ENCODE assay signal across 24 cellular contexts in genomic region chr11:89184021-89184420, GRCh38. TPM values are rescaled to one million over a fixed set of nuclear protein-coding genes. Genes with fewer than 3 reads are reported as not detected.
DNase-seq lines count a peak whose midpoint lies in the region; ATAC-seq and TF ChIP-seq lines count a peak whose summit lies in the region.
"Had no signal": no experiment of that assay in that cellular context is flagged by ENCODE, and none has a peak within 500 bp of the region (broad histone marks: within the 10 kb centered on the region; RNA-seq: fewer than 3 reads in every experiment).

No MANE protein-coding gene starts in this region.

- H3K36me3 ChIP-seq in trophoblast cell (ENCODE audit: control insufficient read depth in 1 of 2, insufficient read depth in 2 of 2, low read length in 2 of 2) (no peaks in the 10 kb centered on the region), WERI-Rb-1 (no peaks in the 10 kb centered on the region)
- H3K36me3 ChIP-seq: heart left ventricle, upper lobe of right lung had no signal

- no peak overlapping the region for H2AFZ ChIP-seq in trophoblast cell (ENCODE audit: insufficient read depth, low read length, poor library complexity)

- no peak for ATAC-seq in HG03108 (IDR thresholded peaks at IDR 0.05; ENCODE audit: unreplicated experiment)
- ATAC-seq: activated T-helper 17 cell treated with anti-CD3 and anti-CD28 coated beads, Interleukin-2, amount 50 U/mL, for 72 hours; heart left ventricle; right cardiac atrium; stimulated activated naive CD8-positive, alpha-beta T cell treated with anti-CD3 and anti-CD28 coated beads, Interleukin-15, amount 100 ng/mL, for 72 hours; upper lobe of right lung had no signal

- no peak overlapping the region for H2BK5ac ChIP-seq in trophoblast cell (ENCODE audit: low read depth, low read length, poor library complexity)

- no peak overlapping the region for H3K23ac ChIP-seq in trophoblast cell (ENCODE audit: low read length)

- H2BK120ac ChIP-seq in trophoblast cell (ENCODE audit: insufficient read depth, low read length, poor library complexity) = no peak overlapping the region

- no peak overlapping the region for H2AK5ac ChIP-seq in trophoblast cell (ENCODE audit: low read length)

- H2BK12ac ChIP-seq in trophoblast cell (ENCODE audit: low read length) = no peak overlapping the region

- H3K79me2 ChIP-seq in trophoblast cell (ENCODE audit: control insufficient read depth, insufficient read depth, low read length, poor library complexity) = no peaks in the 10 kb centered on the region

- H3K9ac ChIP-seq in trophoblast cell (ENCODE audit: low read length) = no peak overlapping the region

- DNase-seq in AG10803 (ENCODE audit: low read depth) = peak; percentile 72
- peak; percentile 31 for DNase-seq in M059J (ENCODE audit: low read depth)
- peak; percentile 1 for DNase-seq in choroid plexus epithelial cell (ENCODE audit: low read depth)
- DNase-seq in trophoblast cell = peak; percentile 1 to 54
- no peak for DNase-seq in WERI-Rb-1
- DNase-seq in G401 (ENCODE audit: low spot score) = no peak
- DNase-seq in activated CD4-positive, alpha-beta T cell treated with anti-CD3 and anti-CD28 coated beads for 4 hours = no peak
- DNase-seq: CD8-positive, alpha-beta memory T cell; cortex of kidney; GOT3; heart left ventricle; naive B cell; NCI-H1436; NCI-H510A; right cardiac atrium; stimulated activated CD4-positive, alpha-beta T cell treated with anti-CD3 and anti-CD28 coated beads, Interleukin-12 subunit alpha, Interleukin-12 subunit beta, amount 100 ng/mL, for 4 hours; stimulated activated naive CD8-positive, alpha-beta T cell treated with anti-CD3 and anti-CD28 coated beads, Interleukin-15, amount 100 ng/mL, for 72 hours; upper lobe of right lung had no signal

- H3K9me3 ChIP-seq in trophoblast cell (ENCODE audit: insufficient read depth, low read depth, low read length) = no peaks in the 10 kb centered on the region
- no peaks in the 10 kb centered on the region for H3K9me3 ChIP-seq in WERI-Rb-1 (ENCODE audit: severe bottlenecking)
- H3K9me3 ChIP-seq: heart left ventricle, upper lobe of right lung had no signal

- H3K4me2 ChIP-seq in trophoblast cell (ENCODE audit: low read length) = no peak overlapping the region

- H3K27me3 ChIP-seq in trophoblast cell (ENCODE audit: insufficient read depth, low read length) (no peaks in the 10 kb centered on the region), WERI-Rb-1 (ENCODE audit: insufficient read depth, low read depth, severe bottlenecking) (no peaks in the 10 kb centered on the region)
- H3K27me3 ChIP-seq: heart left ventricle, upper lobe of right lung had no signal

- H3K4me3 ChIP-seq in AG10803 (ENCODE audit: low read length) (no peak overlapping the region), choroid plexus epithelial cell (ENCODE audit: low read depth, low read length) (no peak overlapping the region), trophoblast cell (ENCODE audit: low read depth, low read length) (no peak overlapping the region), WERI-Rb-1 (ENCODE audit: low read depth, low read length) (no peak overlapping the region)
- H3K4me3 ChIP-seq: heart left ventricle, upper lobe of right lung had no signal

- H3K27ac ChIP-seq in trophoblast cell (ENCODE audit: low read depth, low read length) (no peak overlapping the region), WERI-Rb-1 (no peak overlapping the region)
- H3K27ac ChIP-seq: heart left ventricle, upper lobe of right lung had no signal

- no peak overlapping the region for H3K4ac ChIP-seq in trophoblast cell (ENCODE audit: low read depth, low read length)

- WGBS in trophoblast cell (ENCODE audit: extremely low coverage, insufficient coverage, insufficient read length) = no CpG with 5 or more reads among the region's 3 CpGs

- TF ChIP-seq CTCF in AG10803 (conservative IDR thresholded peaks at IDR 0.05; ENCODE audit: low read length) = no peak
- TF ChIP-seq CTCF in choroid plexus epithelial cell (conservative IDR thresholded peaks at IDR 0.05; ENCODE audit: low read depth, low read length) = no peak
- no peak for TF ChIP-seq CTCF in WERI-Rb-1 (IDR thresholded peaks at IDR 0.05; ENCODE audit: low read depth, low read length)

- H4K12ac ChIP-seq in trophoblast cell (ENCODE audit: low read depth, low read length) = no peak overlapping the region

- no peak overlapping the region for H3K14ac ChIP-seq in trophoblast cell (ENCODE audit: low read length)

- H3K4me1 ChIP-seq in trophoblast cell (ENCODE audit: control insufficient read depth in 1 of 2, insufficient read depth in 2 of 2, low read length in 2 of 2) = no peaks in the 10 kb centered on the region
- H3K4me1 ChIP-seq: heart left ventricle, upper lobe of right lung had no signal

- in situ Hi-C loops in G401 (cut with HindIII; ENCODE audit: low sequenced_read_pairs) = no loop called here

- no peak overlapping the region for H4K8ac ChIP-seq in trophoblast cell (ENCODE audit: low read depth, low read length)

- H4K91ac ChIP-seq in trophoblast cell (ENCODE audit: low read depth, low read length) = no peak overlapping the region

- no peak overlapping the region for H3K18ac ChIP-seq in trophoblast cell (ENCODE audit: low read length)

- no peaks in the 10 kb centered on the region for H3K79me1 ChIP-seq in trophoblast cell (ENCODE audit: low read length)

RNA-seq across cellular contexts. Expression of gene TYR, which starts 6.3 kb away (rescaled TPM):
- total RNA-seq in M059J (2014; rRNA removed; shearing (Covaris generic)) = not detected in 2 replicates
- polyA plus RNA-seq in trophoblast cell (2013) = 0.08 TPM in 1 of 2 replicates, not detected in the other
- total RNA-seq in G401 (2014; rRNA removed; shearing (Covaris generic)) = not detected in 2 replicates
- total RNA-seq: activated T-helper 17 cell treated with anti-CD3 and anti-CD28 coated beads, Interleukin-2, amount 50 U/mL, for 72 hours; CD8-positive, alpha-beta memory T cell; heart left ventricle; mesenteric fat pad; omental fat pad; right cardiac atrium; T-helper 2 cell treated with Interferon-gamma antibody and Interleukin-4, amounts not matched to agents 100 ng/mL and 5 ng/mL, for 36 hours; upper lobe of right lung had no signal
- polyA plus RNA-seq: CD8-positive, alpha-beta memory T cell; heart left ventricle; IgD-negative memory B cell; right cardiac atrium had no signal

Comparison
In these comparisons a context has a peak if more than half of its experiments do, and no peak if none do; other contexts are left out.
1. DNase-seq: peak in AG10803 (single experiment), M059J (single experiment), choroid plexus epithelial cell (single experiment) and trophoblast cell (2 of 2); none in WERI-Rb-1 (single experiment), G401 (single experiment) and activated CD4-positive, alpha-beta T cell treated with anti-CD3 and anti-CD28 coated beads for 4 hours (0 of 2).